15 cellular contexts compared by ENCODE assay signal in the genomic region with DNA sequence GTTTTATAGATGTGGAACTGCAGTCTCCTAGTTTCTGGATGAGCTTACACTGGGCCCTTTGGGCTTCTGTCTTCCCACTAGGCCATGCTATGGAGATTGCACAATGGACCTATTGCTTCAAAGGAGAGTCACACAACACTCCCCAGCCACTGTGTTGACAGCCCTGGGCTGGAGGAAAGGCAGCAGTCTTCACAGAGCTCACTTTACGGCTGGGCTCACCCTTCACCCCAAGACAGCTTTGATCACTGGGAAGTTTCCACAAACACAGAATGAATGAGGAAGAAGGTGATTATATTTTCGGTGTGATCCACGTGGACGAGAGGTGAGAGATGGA.
A peak's percentile ranks its signal among the peaks of the same experiment; 100 is the strongest.
DNase-seq lines count a peak whose midpoint lies in the region; ATAC-seq, FAIRE-seq and TF ChIP-seq lines count a peak whose summit lies in the region.
"Had no signal": no experiment of that assay in that cellular context is flagged by ENCODE, and none has a peak within 500 bp of the region (broad histone marks: within the 10 kb centered on the region; RNA-seq: fewer than 3 reads in every experiment).

No MANE protein-coding gene starts in this region.

- H4K20me1 ChIP-seq in KMS-11 (ENCODE audit: insufficient read depth) (no peaks in the 10 kb centered on the region), HepG2 (ENCODE audit: insufficient read depth, low read length) (no peaks in the 10 kb centered on the region)

- peak; percentile 57 for ATAC-seq in CD4-positive, alpha-beta T cell (ENCODE audit: poor library complexity)
- ATAC-seq in HepG2, result peak; percentile 70
- ATAC-seq in HG03354 (IDR thresholded peaks at IDR 0.05; ENCODE audit: poor library complexity, severe bottlenecking, unreplicated experiment), result no peak
- ATAC-seq: foreskin keratinocyte had no signal

- CTCF ChIA-PET in CD4-positive, alpha-beta T cell (lab: Charles Lee), result no interaction called here
- CTCF ChIA-PET in HepG2 (lab: Yijun Ruan, JAX; ENCODE audit: low intra/inter-chr PET ratio, low total read pairs), result no interaction called here

- H3K79me2 ChIP-seq in KMS-11 (ENCODE audit: insufficient read depth, low read depth) (no peaks in the 10 kb centered on the region), HepG2 (ENCODE audit: insufficient read depth, low read length) (no peaks in the 10 kb centered on the region)

- H3K27ac Mint-ChIP-seq in CD4-positive, alpha-beta T cell, result peak overlapping the region; percentile 82
- peak overlapping the region; percentile 75 for H3K27ac Mint-ChIP-seq in activated T-helper 2 cell treated with anti-CD3 and anti-CD28 coated beads, Interferon-gamma antibody, Interleukin-2, Interleukin-4, amounts not matched to agents 10 μg/mL and 5 μg/mL and 100 μg/mL, durations not matched to agents 14 hours and 24 hours and 36 hours
- H3K27ac Mint-ChIP-seq: activated T-helper 1 cell treated with anti-CD3 and anti-CD28 coated beads, Interleukin-12 subunit alpha, Interleukin-12 subunit beta, Interleukin-2, Interleukin-4 antibody, amounts not matched to agents 30 ng/mL and 10 ng/mL and 1 ng/mL, durations not matched to agents 14 hours and 24 hours and 36 hours had no signal

- H3K4me2 ChIP-seq in KMS-11 (peak overlapping the region; percentile 15; the same call in 1 of the 2 replicates), HepG2 (ENCODE audit: low read depth, low read length) (no peak overlapping the region)

- no peaks in the 10 kb centered on the region for H3K36me3 ChIP-seq in KMS-11 (ENCODE audit: insufficient read depth)
- H3K36me3 ChIP-seq in HepG2 (replicated peaks in 1 of 2; ENCODE audit: control insufficient read depth in 1 of 2, insufficient read depth in 2 of 2, low read length in 2 of 2), result no peaks in the 10 kb centered on the region

- DNase-seq in CD4-positive, alpha-beta T cell, result peak in 1 of 10 experiments; percentile 9
- DNase-seq in activated T-helper 2 cell treated with anti-CD3 and anti-CD28 coated beads, Interferon-gamma antibody, Interleukin-2, Interleukin-4, amounts not matched to agents 10 μg/mL and 5 μg/mL and 100 μg/mL, durations not matched to agents 14 hours and 24 hours and 36 hours (ENCODE audit: low spot score), result no peak
- DNase-seq in HepG2 (ENCODE audit: low spot score), result peak; percentile 9
- no peak for DNase-seq in NCI-H774 (lab: John Stamatoyannopoulos, UW)
- no peak for DNase-seq in HPDE6-E6E7 (ENCODE audit: extremely low spot score)
- DNase-seq: Caco-2, foreskin keratinocyte, kidney, NCI-H1930, T1000 had no signal

- TF ChIP-seq RAD21 in HepG2 (CRISPR knock-in tag; IDR thresholded peaks at IDR 0.05), result no peak

- TF ChIP-seq POLR2A in HepG2 (IDR thresholded peaks at IDR 0.05; ENCODE audit: insufficient read depth in 1 of 2, low read depth in 2 of 2, low read length in 2 of 2), result no peak

- in situ Hi-C loops in HepG2 (cut with HindIII; ENCODE audit: extremely low pct_ligation_motif_present, low pct_unique_long_range_greater_than_20kb), result no loop called here

- H3K4me1 Mint-ChIP-seq in CD4-positive, alpha-beta T cell (ENCODE audit: low read depth), result peaks cover 70% of the 10 kb centered on the region
- peaks cover 38% of the 10 kb centered on the region for H3K4me1 Mint-ChIP-seq in activated T-helper 2 cell treated with anti-CD3 and anti-CD28 coated beads, Interferon-gamma antibody, Interleukin-2, Interleukin-4, amounts not matched to agents 10 μg/mL and 5 μg/mL and 100 μg/mL, durations not matched to agents 14 hours and 24 hours and 36 hours (ENCODE audit: low read depth)

- H2AFZ ChIP-seq in KMS-11 (ENCODE audit: low read depth) (no peak overlapping the region; the same call in 1 of the 2 replicates), HepG2 (ENCODE audit: low read length) (no peak overlapping the region)

- H3K4me1 ChIP-seq in KMS-11 (ENCODE audit: low read depth, poor library complexity, severe bottlenecking) (peaks cover 20% of the 10 kb centered on the region), HepG2 (ENCODE audit: insufficient read depth, low read length) (peaks cover 9% of the 10 kb centered on the region)
- H3K4me1 ChIP-seq: Caco-2, foreskin keratinocyte had no signal

- BruUV-seq in HepG2 (replicated peaks; lab: Mats Ljungman, UMichigan), result no TSS peak

- FAIRE-seq in HepG2 (lab: Jason Lieb, UNC), result no peak
- FAIRE-seq: colon, HTR-8/SVneo, kidney had no signal

- POLR2A ChIA-PET in CD4-positive, alpha-beta T cell (lab: Charles Lee), result interaction anchor here (1.1 to 2.6 kb wide), 5 partner anchors 16 to 159 kb away, joined by 3 to 17 read pairs (median 7); no protein-coding TSS in a partner anchor
- POLR2A ChIA-PET in HepG2 (lab: Yijun Ruan, JAX), result no interaction called here

- H3K27ac ChIP-seq in CD4-positive, alpha-beta T cell (ENCODE audit: low read depth, low read length), result peak overlapping the region; percentile 60
- H3K27ac ChIP-seq in KMS-11 (no peak overlapping the region), HepG2 (ENCODE audit: extremely low read length, insufficient read depth, low read length) (no peak overlapping the region)
- H3K27ac ChIP-seq: foreskin keratinocyte had no signal

- H3K27me3 Mint-ChIP-seq in CD4-positive, alpha-beta T cell, result no peaks in the 10 kb centered on the region
- H3K27me3 Mint-ChIP-seq in activated T-helper 2 cell treated with anti-CD3 and anti-CD28 coated beads, Interferon-gamma antibody, Interleukin-2, Interleukin-4, amounts not matched to agents 10 μg/mL and 5 μg/mL and 100 μg/mL, durations not matched to agents 14 hours and 24 hours and 36 hours (ENCODE audit: low read depth), result no peaks in the 10 kb centered on the region

- WGBS in HepG2 (ENCODE audit: low lambda C conversion rate), result 53% methylated on average over 4 of the region's 4 CpGs

- H3K9me3 Mint-ChIP-seq in CD4-positive, alpha-beta T cell, result peaks cover under 1% of the 10 kb centered on the region
- H3K9me3 Mint-ChIP-seq in activated T-helper 2 cell treated with anti-CD3 and anti-CD28 coated beads, Interferon-gamma antibody, Interleukin-2, Interleukin-4, amounts not matched to agents 10 μg/mL and 5 μg/mL and 100 μg/mL, durations not matched to agents 14 hours and 24 hours and 36 hours, result peaks cover 18% of the 10 kb centered on the region

- H3K4me3 ChIP-seq in KMS-11 (IDR thresholded peaks at IDR 0.05; ENCODE audit: insufficient read depth, low read depth, low read length), result no peak overlapping the region
- no peak overlapping the region for H3K4me3 ChIP-seq in HepG2 (replicated peaks in 1 of 3; ENCODE audit: insufficient read depth in 1 of 3, low read depth in 2 of 3, low read length in 3 of 3)

- intact Hi-C loops in CD4-positive, alpha-beta T cell (cut with DNase I, micrococcal nuclease), result loop anchor here (5.0 kb wide), 2 partner anchors 40 to 50 kb away; no protein-coding TSS in a partner anchor
- intact Hi-C loops in activated T-helper 2 cell treated with anti-CD3 and anti-CD28 coated beads, Interferon-gamma antibody, Interleukin-2, Interleukin-4, amounts not matched to agents 10 μg/mL and 5 μg/mL and 100 μg/mL, durations not matched to agents 14 hours and 24 hours and 36 hours (cut with micrococcal nuclease), result loop anchor here (5.0 kb wide), 2 partner anchors 40 to 50 kb away; no protein-coding TSS in a partner anchor
- intact Hi-C loops in HepG2 (cut with micrococcal nuclease; ENCODE audit: unreplicated experiment), result no loop called here

- H3K27me3 ChIP-seq in CD4-positive, alpha-beta T cell (ENCODE audit: control insufficient read depth, insufficient read depth, low read length), result no peaks in the 10 kb centered on the region
- H3K27me3 ChIP-seq in KMS-11 (ENCODE audit: insufficient read depth, low read depth), result no peaks in the 10 kb centered on the region
- no peaks in the 10 kb centered on the region for H3K27me3 ChIP-seq in HepG2 (ENCODE audit: control insufficient read depth in 1 of 2, insufficient read depth in 2 of 2, low read length in 2 of 2)

- no peak overlapping the region for H3K9ac ChIP-seq in KMS-11
- no peak overlapping the region for H3K9ac ChIP-seq in HepG2 (ENCODE audit: insufficient read depth, low read depth, low read length)

- H3K4me3 Mint-ChIP-seq in CD4-positive, alpha-beta T cell, result peak overlapping the region; percentile 65
- peak overlapping the region; percentile 1 for H3K4me3 Mint-ChIP-seq in activated T-helper 2 cell treated with anti-CD3 and anti-CD28 coated beads, Interferon-gamma antibody, Interleukin-2, Interleukin-4, amounts not matched to agents 10 μg/mL and 5 μg/mL and 100 μg/mL, durations not matched to agents 14 hours and 24 hours and 36 hours (ENCODE audit: low read depth)
- H3K4me3 Mint-ChIP-seq: activated T-helper 1 cell treated with anti-CD3 and anti-CD28 coated beads, Interleukin-12 subunit alpha, Interleukin-12 subunit beta, Interleukin-2, Interleukin-4 antibody, amounts not matched to agents 30 ng/mL and 10 ng/mL and 1 ng/mL, durations not matched to agents 14 hours and 24 hours and 36 hours had no signal

- peaks cover 8% of the 10 kb centered on the region for H3K36me3 Mint-ChIP-seq in CD4-positive, alpha-beta T cell (ENCODE audit: low read depth)
- peaks cover 9% of the 10 kb centered on the region for H3K36me3 Mint-ChIP-seq in activated T-helper 2 cell treated with anti-CD3 and anti-CD28 coated beads, Interferon-gamma antibody, Interleukin-2, Interleukin-4, amounts not matched to agents 10 μg/mL and 5 μg/mL and 100 μg/mL, durations not matched to agents 14 hours and 24 hours and 36 hours (ENCODE audit: low read depth)

- TF ChIP-seq CTCF in CD4-positive, alpha-beta T cell (IDR thresholded peaks at IDR 0.05), result no peak
- TF ChIP-seq CTCF in KMS-11 (conservative IDR thresholded peaks at IDR 0.05; ENCODE audit: low read depth, low read length), result no peak
- no peak for TF ChIP-seq CTCF in HepG2 (CRISPR knock-in tag; IDR thresholded peaks at IDR 0.05)

- H3K9me3 ChIP-seq in CD4-positive, alpha-beta T cell (ENCODE audit: control insufficient read depth, low read length), result peaks cover 3% of the 10 kb centered on the region
- H3K9me3 ChIP-seq in HepG2 (ENCODE audit: low read length), result no peaks in the 10 kb centered on the region
- H3K9me3 ChIP-seq: Caco-2 had no signal

- no peak for TF ChIP-seq EP300 in HepG2 (IDR thresholded peaks at IDR 0.05; ENCODE audit: low read depth in 2 of 2, low read length in 2 of 2)
- no peak for TF ChIP-seq EP300 in HepG2 (CRISPR knock-in tag; IDR thresholded peaks at IDR 0.05; ENCODE audit: borderline replicate concordance)

TF ChIP-seq in HepG2, 621 proteins besides CTCF, POLR2A, EP300 and RAD21 (continues in another document):
- no peak for TF ChIP-seq CHCHD3 (CRISPR knock-in tag; IDR thresholded peaks at IDR 0.05)
- TF ChIP-seq SRSF9 (IDR thresholded peaks at IDR 0.05; ENCODE audit: borderline replicate concordance, insufficient read depth, low read depth, low read length, poor library complexity, severe bottlenecking), result no peak
